Comparison of ENCODE assay signal across 1 cellular context in genomic region chr16:1408171-1408837, GRCh38.
A peak's percentile ranks its signal among the peaks of the same experiment; 100 is the strongest.
TF ChIP-seq lines count a peak whose summit lies in the region.

No MANE protein-coding gene starts in this region.

TF ChIP-seq in SK-N-SH, 30 proteins besides CTCF, POLR2A, EP300 and RAD21:
- peak; percentile 26; the same call in 1 of the 2 replicates for TF ChIP-seq MAX (IDR thresholded peaks at IDR 0.05; ENCODE audit: low read depth)
- peak; percentile 84 for TF ChIP-seq MXI1 (IDR thresholded peaks at IDR 0.05; ENCODE audit: low read depth, low read length)
- no peak for TF ChIP-seq RXRA (IDR thresholded peaks at IDR 0.05; ENCODE audit: borderline replicate concordance, low read depth)
- peak; percentile 98 for TF ChIP-seq USF1 (IDR thresholded peaks at IDR 0.05; ENCODE audit: borderline replicate concordance, low read depth)
- TF ChIP-seq JUND (IDR thresholded peaks at IDR 0.05), result no peak
- TF ChIP-seq TCF12 (IDR thresholded peaks at IDR 0.05), result no peak
- no peak for TF ChIP-seq CHD2 (IDR thresholded peaks at IDR 0.05; ENCODE audit: low read length, partially characterized antibody)
- no peak for TF ChIP-seq IRF3 (IDR thresholded peaks at IDR 0.05; ENCODE audit: low read depth, low read length)
- peak; percentile 38; the same call in 1 of the 2 replicates for TF ChIP-seq SIN3A (IDR thresholded peaks at IDR 0.05; ENCODE audit: borderline replicate concordance, low read depth, low read length)
- TF ChIP-seq USF2 (IDR thresholded peaks at IDR 0.05; ENCODE audit: borderline replicate concordance, low read depth, low read length), result peak; percentile 79; the same call in 1 of the 2 replicates
- TF ChIP-seq RCOR1 (IDR thresholded peaks at IDR 0.05; ENCODE audit: low read length), result no peak
- TF ChIP-seq NFIC (IDR thresholded peaks at IDR 0.05; ENCODE audit: borderline replicate concordance), result no peak
